ENCODE assay signal across 1 cellular context in the genomic region with DNA sequence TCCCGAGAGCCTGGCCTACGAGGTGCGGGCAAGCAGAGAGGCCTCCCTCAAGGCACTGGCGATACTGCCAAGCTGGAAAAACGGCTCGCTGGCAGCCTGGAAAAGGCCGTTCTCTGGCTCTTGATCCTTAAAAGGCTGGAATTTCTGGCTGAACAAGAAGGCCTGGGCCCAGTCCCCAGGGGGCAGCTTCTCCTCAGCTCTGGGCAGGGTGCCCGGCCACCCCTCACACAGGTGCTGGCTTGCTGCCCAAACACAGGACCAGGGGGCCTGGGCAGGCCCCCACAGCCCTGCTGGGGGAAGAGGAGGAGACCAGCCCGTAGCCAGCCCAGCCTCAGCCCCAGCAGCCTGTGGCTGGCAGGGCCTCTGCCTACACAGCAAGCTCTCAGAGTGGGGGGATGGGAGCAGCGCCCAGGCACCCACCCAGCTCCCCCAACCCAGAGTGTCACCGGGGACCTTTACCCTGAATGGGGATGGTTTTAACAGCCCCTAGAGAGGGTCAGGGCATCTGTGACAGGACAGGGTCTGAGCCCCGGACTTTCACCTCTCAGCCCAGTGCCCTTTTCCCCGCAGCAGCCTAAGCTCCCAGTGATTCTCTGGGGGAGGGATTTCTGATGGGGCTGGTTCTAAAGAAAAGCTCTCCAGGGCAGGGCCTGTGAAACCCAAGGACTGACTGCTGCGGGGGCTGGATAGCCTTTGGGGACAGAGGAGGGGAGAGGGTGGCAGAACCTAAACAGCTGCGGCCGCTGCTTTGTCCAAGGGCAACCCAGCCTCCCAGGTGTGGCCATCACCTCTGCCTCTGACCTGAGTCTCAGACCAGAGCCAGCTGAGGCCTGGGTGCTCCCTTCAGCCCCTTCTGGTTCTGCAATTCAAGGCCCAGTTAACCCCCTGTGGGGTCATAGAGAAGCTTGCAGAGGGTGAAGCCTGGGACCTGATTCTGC.
TF ChIP-seq lines count a peak whose summit lies in the region.

No MANE protein-coding gene starts in this region.

TF ChIP-seq in HepG2, 621 proteins besides CTCF, POLR2A, EP300 and RAD21 (continued from another document and continues in another):
- TF ChIP-seq, protein P1, sequence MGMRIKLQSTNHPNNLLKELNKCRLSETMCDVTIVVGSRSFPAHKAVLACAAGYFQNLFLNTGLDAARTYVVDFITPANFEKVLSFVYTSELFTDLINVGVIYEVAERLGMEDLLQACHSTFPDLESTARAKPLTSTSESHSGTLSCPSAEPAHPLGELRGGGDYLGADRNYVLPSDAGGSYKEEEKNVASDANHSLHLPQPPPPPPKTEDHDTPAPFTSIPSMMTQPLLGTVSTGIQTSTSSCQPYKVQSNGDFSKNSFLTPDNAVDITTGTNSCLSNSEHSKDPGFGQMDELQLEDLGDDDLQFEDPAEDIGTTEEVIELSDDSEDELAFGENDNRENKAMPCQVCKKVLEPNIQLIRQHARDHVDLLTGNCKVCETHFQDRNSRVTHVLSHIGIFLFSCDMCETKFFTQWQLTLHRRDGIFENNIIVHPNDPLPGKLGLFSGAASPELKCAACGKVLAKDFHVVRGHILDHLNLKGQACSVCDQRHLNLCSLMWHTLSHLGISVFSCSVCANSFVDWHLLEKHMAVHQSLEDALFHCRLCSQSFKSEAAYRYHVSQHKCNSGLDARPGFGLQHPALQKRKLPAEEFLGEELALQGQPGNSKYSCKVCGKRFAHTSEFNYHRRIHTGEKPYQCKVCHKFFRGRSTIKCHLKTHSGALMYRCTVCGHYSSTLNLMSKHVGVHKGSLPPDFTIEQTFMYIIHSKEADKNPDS (CRISPR knock-in tag; IDR thresholded peaks at IDR 0.05): peak; percentile 87
- TF ChIP-seq HMG20B (CRISPR knock-in tag; conservative IDR thresholded peaks at IDR 0.05): no peak
- TF ChIP-seq ZNF7 (CRISPR knock-in tag; IDR thresholded peaks at IDR 0.05): no peak
- peak; percentile 51; the same call in 1 of the 2 replicates for TF ChIP-seq KLF13 (CRISPR knock-in tag; IDR thresholded peaks at IDR 0.05)
- no peak for TF ChIP-seq SOX13 (IDR thresholded peaks at IDR 0.05)
- no peak; a peak in 1 of 4 replicates for TF ChIP-seq SOX13 (CRISPR knock-in tag; conservative IDR thresholded peaks at IDR 0.05 in 1 of 2, IDR thresholded peaks at IDR 0.05 in 1 of 2)
- no peak for TF ChIP-seq ZEB1 (IDR thresholded peaks at IDR 0.05; ENCODE audit: insufficient replicate concordance, low read depth)
- TF ChIP-seq, protein P2, sequence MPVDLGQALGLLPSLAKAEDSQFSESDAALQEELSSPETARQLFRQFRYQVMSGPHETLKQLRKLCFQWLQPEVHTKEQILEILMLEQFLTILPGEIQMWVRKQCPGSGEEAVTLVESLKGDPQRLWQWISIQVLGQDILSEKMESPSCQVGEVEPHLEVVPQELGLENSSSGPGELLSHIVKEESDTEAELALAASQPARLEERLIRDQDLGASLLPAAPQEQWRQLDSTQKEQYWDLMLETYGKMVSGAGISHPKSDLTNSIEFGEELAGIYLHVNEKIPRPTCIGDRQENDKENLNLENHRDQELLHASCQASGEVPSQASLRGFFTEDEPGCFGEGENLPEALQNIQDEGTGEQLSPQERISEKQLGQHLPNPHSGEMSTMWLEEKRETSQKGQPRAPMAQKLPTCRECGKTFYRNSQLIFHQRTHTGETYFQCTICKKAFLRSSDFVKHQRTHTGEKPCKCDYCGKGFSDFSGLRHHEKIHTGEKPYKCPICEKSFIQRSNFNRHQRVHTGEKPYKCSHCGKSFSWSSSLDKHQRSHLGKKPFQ (CRISPR knock-in tag; IDR thresholded peaks at IDR 0.05; ENCODE audit: insufficient replicate concordance): peak; percentile 65
- TF ChIP-seq, protein P3, sequence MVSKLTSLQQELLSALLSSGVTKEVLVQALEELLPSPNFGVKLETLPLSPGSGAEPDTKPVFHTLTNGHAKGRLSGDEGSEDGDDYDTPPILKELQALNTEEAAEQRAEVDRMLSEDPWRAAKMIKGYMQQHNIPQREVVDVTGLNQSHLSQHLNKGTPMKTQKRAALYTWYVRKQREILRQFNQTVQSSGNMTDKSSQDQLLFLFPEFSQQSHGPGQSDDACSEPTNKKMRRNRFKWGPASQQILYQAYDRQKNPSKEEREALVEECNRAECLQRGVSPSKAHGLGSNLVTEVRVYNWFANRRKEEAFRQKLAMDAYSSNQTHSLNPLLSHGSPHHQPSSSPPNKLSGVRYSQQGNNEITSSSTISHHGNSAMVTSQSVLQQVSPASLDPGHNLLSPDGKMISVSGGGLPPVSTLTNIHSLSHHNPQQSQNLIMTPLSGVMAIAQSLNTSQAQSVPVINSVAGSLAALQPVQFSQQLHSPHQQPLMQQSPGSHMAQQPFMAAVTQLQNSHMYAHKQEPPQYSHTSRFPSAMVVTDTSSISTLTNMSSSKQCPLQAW (CRISPR knock-in tag; IDR thresholded peaks at IDR 0.05): 0 out of 2 replicates have a peak, but pooled peaks have one; percentile 56
- TF ChIP-seq TBX3 (IDR thresholded peaks at IDR 0.05; ENCODE audit: borderline replicate concordance): peak; percentile 7; the same call in 1 of the 2 replicates
- TF ChIP-seq ZFP90 (CRISPR knock-in tag; IDR thresholded peaks at IDR 0.05; ENCODE audit: borderline replicate concordance): 0 out of 2 replicates have a peak, but pooled peaks have one; percentile 36
- TF ChIP-seq ZNF451 (CRISPR knock-in tag; IDR thresholded peaks at IDR 0.05): peak; percentile 69; the same call in 1 of the 2 replicates
- peak; percentile 74 for TF ChIP-seq ZSCAN25 (CRISPR knock-in tag; IDR thresholded peaks at IDR 0.05)
- peak; percentile 38; the same call in 1 of the 2 replicates for TF ChIP-seq KDM4B (CRISPR knock-in tag; IDR thresholded peaks at IDR 0.05)
- TF ChIP-seq, protein P4, sequence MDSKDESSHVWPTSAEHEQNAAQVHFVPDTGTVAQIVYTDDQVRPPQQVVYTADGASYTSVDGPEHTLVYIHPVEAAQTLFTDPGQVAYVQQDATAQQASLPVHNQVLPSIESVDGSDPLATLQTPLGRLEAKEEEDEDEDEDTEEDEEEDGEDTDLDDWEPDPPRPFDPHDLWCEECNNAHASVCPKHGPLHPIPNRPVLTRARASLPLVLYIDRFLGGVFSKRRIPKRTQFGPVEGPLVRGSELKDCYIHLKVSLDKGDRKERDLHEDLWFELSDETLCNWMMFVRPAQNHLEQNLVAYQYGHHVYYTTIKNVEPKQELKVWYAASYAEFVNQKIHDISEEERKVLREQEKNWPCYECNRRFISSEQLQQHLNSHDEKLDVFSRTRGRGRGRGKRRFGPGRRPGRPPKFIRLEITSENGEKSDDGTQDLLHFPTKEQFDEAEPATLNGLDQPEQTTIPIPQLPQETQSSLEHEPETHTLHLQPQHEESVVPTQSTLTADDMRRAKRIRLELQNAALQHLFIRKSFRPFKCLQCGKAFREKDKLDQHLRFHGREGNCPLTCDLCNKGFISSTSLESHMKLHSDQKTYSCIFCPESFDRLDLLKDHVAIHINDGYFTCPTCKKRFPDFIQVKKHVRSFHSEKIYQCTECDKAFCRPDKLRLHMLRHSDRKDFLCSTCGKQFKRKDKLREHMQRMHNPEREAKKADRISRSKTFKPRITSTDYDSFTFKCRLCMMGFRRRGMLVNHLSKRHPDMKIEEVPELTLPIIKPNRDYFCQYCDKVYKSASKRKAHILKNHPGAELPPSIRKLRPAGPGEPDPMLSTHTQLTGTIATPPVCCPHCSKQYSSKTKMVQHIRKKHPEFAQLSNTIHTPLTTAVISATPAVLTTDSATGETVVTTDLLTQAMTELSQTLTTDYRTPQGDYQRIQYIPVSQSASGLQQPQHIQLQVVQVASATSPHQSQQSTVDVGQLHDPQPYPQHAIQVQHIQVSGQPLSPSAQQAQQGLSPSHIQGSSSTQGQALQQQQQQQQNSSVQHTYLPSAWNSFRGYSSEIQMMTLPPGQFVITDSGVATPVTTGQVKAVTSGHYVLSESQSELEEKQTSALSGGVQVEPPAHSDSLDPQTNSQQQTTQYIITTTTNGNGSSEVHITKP (CRISPR knock-in tag; IDR thresholded peaks at IDR 0.05; ENCODE audit: low read depth): no peak
- TF ChIP-seq, protein P5, sequence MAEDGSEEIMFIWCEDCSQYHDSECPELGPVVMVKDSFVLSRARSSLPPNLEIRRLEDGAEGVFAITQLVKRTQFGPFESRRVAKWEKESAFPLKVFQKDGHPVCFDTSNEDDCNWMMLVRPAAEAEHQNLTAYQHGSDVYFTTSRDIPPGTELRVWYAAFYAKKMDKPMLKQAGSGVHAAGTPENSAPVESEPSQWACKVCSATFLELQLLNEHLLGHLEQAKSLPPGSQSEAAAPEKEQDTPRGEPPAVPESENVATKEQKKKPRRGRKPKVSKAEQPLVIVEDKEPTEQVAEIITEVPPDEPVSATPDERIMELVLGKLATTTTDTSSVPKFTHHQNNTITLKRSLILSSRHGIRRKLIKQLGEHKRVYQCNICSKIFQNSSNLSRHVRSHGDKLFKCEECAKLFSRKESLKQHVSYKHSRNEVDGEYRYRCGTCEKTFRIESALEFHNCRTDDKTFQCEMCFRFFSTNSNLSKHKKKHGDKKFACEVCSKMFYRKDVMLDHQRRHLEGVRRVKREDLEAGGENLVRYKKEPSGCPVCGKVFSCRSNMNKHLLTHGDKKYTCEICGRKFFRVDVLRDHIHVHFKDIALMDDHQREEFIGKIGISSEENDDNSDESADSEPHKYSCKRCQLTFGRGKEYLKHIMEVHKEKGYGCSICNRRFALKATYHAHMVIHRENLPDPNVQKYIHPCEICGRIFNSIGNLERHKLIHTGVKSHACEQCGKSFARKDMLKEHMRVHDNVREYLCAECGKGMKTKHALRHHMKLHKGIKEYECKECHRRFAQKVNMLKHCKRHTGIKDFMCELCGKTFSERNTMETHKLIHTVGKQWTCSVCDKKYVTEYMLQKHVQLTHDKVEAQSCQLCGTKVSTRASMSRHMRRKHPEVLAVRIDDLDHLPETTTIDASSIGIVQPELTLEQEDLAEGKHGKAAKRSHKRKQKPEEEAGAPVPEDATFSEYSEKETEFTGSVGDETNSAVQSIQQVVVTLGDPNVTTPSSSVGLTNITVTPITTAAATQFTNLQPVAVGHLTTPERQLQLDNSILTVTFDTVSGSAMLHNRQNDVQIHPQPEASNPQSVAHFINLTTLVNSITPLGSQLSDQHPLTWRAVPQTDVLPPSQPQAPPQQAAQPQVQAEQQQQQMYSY (CRISPR knock-in tag; IDR thresholded peaks at IDR 0.05): no peak
- peak; percentile 36 for TF ChIP-seq KAT8 (CRISPR knock-in tag; IDR thresholded peaks at IDR 0.05)
- peak; percentile 70 for TF ChIP-seq ZSCAN20 (CRISPR knock-in tag; IDR thresholded peaks at IDR 0.05; ENCODE audit: borderline replicate concordance)
- TF ChIP-seq ZNF563 (CRISPR knock-in tag; IDR thresholded peaks at IDR 0.05): peak; percentile 57; the same call in 1 of the 2 replicates
- TF ChIP-seq ZFY (CRISPR knock-in tag; IDR thresholded peaks at IDR 0.05): peak; percentile 47; the same call in 1 of the 2 replicates
- TF ChIP-seq, protein P6, sequence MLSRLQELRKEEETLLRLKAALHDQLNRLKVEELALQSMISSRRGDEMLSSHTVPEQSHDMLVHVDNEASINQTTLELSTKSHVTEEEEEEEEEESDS (CRISPR knock-in tag; IDR thresholded peaks at IDR 0.05; ENCODE audit: borderline replicate concordance): peak; percentile 26; the same call in 1 of the 2 replicates
- no peak for TF ChIP-seq IKZF4 (CRISPR knock-in tag; IDR thresholded peaks at IDR 0.05; ENCODE audit: borderline replicate concordance, low read depth, not compliant biosample characterization)
- 0 out of 2 replicates have a peak, but pooled peaks have one; percentile 20 for TF ChIP-seq MXD4 (CRISPR knock-in tag; IDR thresholded peaks at IDR 0.05)
- peak; percentile 38; the same call in 1 of the 2 replicates for TF ChIP-seq ZBTB38 (CRISPR knock-in tag; IDR thresholded peaks at IDR 0.05)
- no peak for TF ChIP-seq ZNF484 (CRISPR knock-in tag; IDR thresholded peaks at IDR 0.05; ENCODE audit: borderline replicate concordance, low read depth)
- no peak for TF ChIP-seq CAMTA2 (CRISPR knock-in tag; IDR thresholded peaks at IDR 0.05; ENCODE audit: borderline replicate concordance)
- 0 out of 2 replicates have a peak, but pooled peaks have one; percentile 25 for TF ChIP-seq ZNF256 (CRISPR knock-in tag; conservative IDR thresholded peaks at IDR 0.05)
- no peak for TF ChIP-seq ZNF674 (CRISPR knock-in tag; IDR thresholded peaks at IDR 0.05; ENCODE audit: low read depth)
- 0 out of 2 replicates have a peak, but pooled peaks have one; percentile 11 for TF ChIP-seq ARNTL (CRISPR knock-in tag; IDR thresholded peaks at IDR 0.05)
- peak; percentile 57 for TF ChIP-seq ZNF772 (CRISPR knock-in tag; IDR thresholded peaks at IDR 0.05)
- no peak for TF ChIP-seq TCF12 (IDR thresholded peaks at IDR 0.05)
- TF ChIP-seq TCF12 (CRISPR knock-in tag; IDR thresholded peaks at IDR 0.05): no peak
- TF ChIP-seq RAD51 (IDR thresholded peaks at IDR 0.05; ENCODE audit: borderline replicate concordance): no peak
- TF ChIP-seq, protein P7, sequence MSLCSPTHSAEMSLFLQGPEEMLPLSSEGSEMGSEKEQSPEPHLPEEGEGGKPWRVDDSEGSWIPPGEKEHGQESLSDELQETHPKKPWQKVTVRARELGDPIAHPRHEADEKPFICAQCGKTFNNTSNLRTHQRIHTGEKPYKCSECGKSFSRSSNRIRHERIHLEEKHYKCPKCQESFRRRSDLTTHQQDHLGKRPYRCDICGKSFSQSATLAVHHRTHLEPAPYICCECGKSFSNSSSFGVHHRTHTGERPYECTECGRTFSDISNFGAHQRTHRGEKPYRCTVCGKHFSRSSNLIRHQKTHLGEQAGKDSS (CRISPR knock-in tag; IDR thresholded peaks at IDR 0.05; ENCODE audit: borderline replicate concordance, low read depth): no peak
- TF ChIP-seq NFIB (CRISPR knock-in tag; IDR thresholded peaks at IDR 0.05; ENCODE audit: borderline replicate concordance): no peak
- peak; percentile 17; the same call in 1 of the 2 replicates for TF ChIP-seq ZNF766 (CRISPR knock-in tag; IDR thresholded peaks at IDR 0.05; ENCODE audit: borderline replicate concordance)
- TF ChIP-seq MED8 (CRISPR knock-in tag; IDR thresholded peaks at IDR 0.05; ENCODE audit: insufficient replicate concordance): no peak
- TF ChIP-seq, protein P8, sequence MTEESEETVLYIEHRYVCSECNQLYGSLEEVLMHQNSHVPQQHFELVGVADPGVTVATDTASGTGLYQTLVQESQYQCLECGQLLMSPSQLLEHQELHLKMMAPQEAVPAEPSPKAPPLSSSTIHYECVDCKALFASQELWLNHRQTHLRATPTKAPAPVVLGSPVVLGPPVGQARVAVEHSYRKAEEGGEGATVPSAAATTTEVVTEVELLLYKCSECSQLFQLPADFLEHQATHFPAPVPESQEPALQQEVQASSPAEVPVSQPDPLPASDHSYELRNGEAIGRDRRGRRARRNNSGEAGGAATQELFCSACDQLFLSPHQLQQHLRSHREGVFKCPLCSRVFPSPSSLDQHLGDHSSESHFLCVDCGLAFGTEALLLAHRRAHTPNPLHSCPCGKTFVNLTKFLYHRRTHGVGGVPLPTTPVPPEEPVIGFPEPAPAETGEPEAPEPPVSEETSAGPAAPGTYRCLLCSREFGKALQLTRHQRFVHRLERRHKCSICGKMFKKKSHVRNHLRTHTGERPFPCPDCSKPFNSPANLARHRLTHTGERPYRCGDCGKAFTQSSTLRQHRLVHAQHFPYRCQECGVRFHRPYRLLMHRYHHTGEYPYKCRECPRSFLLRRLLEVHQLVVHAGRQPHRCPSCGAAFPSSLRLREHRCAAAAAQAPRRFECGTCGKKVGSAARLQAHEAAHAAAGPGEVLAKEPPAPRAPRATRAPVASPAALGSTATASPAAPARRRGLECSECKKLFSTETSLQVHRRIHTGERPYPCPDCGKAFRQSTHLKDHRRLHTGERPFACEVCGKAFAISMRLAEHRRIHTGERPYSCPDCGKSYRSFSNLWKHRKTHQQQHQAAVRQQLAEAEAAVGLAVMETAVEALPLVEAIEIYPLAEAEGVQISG (CRISPR knock-in tag; IDR thresholded peaks at IDR 0.05): peak; percentile 21; the same call in 1 of the 2 replicates
